21 cellular contexts compared by ENCODE assay signal in genomic region chr2:40896358-40896757, GRCh38.
DNase-seq lines count a peak whose midpoint lies in the region; ATAC-seq and TF ChIP-seq lines count a peak whose summit lies in the region.
"Had no signal": no experiment of that assay in that cellular context is flagged by ENCODE, and none has a peak within 500 bp of the region (broad histone marks: within the 10 kb centered on the region; RNA-seq: fewer than 3 reads in every experiment).

No MANE protein-coding gene starts in this region.

- DNase-seq in NCI-H82 (lab: John Stamatoyannopoulos, UW) (peak; percentile 29), SK-N-DZ (ENCODE audit: low spot score) (peak; percentile 96), NCI-H1694 treated with DMSO at 0.1 percent for 48 hours (lab: John Stamatoyannopoulos, UW) (no peak), SHP77 treated with DMSO at 0.1 percent for 48 hours (lab: John Stamatoyannopoulos, UW) (no peak), body of pancreas (no peak), COR-L47 (lab: John Stamatoyannopoulos, UW) (no peak)
- DNase-seq: 8988T; ACHN; CD4-positive, alpha-beta T cell; CD8-positive, alpha-beta T cell; DMS 273 treated with DMSO at 0.1 percent for 48 hours; DMS153; DMS53; DMS79; DND-41; EL; GDM1 had no signal

- ATAC-seq in SK-N-SH treated with all-trans-retinoic acid at 6 μM for 48 hours (peak; percentile 68; the same call in 2 of the 3 replicates), body of pancreas (no peak)
- ATAC-seq: CD8-positive, alpha-beta T cell; GM12878 had no signal

- H3K4me3 ChIP-seq in body of pancreas, result no peak overlapping the region
- H3K4me3 ChIP-seq: BLaER1 treated with 17β-estradiol and CSF1 and Interleukin-3, amounts not matched to agents 10 nM and 100 nM; GM12878 had no signal

- no peaks in the 10 kb centered on the region for H3K36me3 ChIP-seq in body of pancreas (replicated peaks in 1 of 2; ENCODE audit: insufficient read depth in 1 of 2, low read depth in 2 of 2)
- H3K36me3 ChIP-seq: BLaER1 treated with 17β-estradiol and CSF1 and Interleukin-3, amounts not matched to agents 10 nM and 100 nM had no signal

- no peaks in the 10 kb centered on the region for H3K27me3 ChIP-seq in body of pancreas
- H3K27me3 ChIP-seq: BLaER1 treated with 17β-estradiol and CSF1 and Interleukin-3, amounts not matched to agents 10 nM and 100 nM had no signal

- H3K9me3 ChIP-seq in body of pancreas, result no peaks in the 10 kb centered on the region
- H3K9me3 ChIP-seq: BLaER1 treated with 17β-estradiol and CSF1 and Interleukin-3, amounts not matched to agents 10 nM and 100 nM had no signal

- intact Hi-C loops in body of pancreas (cut with DNase I), result no loop called here

- no peaks in the 10 kb centered on the region for H3K4me1 ChIP-seq in body of pancreas
- H3K4me1 ChIP-seq: BLaER1 treated with 17β-estradiol and CSF1 and Interleukin-3, amounts not matched to agents 10 nM and 100 nM had no signal

- no peak for TF ChIP-seq CTCF in body of pancreas (IDR thresholded peaks at IDR 0.05)

- no peak for TF ChIP-seq POLR2A in body of pancreas (IDR thresholded peaks at IDR 0.05)

- no peak overlapping the region for H3K27ac ChIP-seq in body of pancreas
- H3K27ac ChIP-seq: BLaER1 treated with 17β-estradiol and CSF1 and Interleukin-3, amounts not matched to agents 10 nM and 100 nM; C4-2B had no signal

TF ChIP-seq in SK-N-SH treated with all-trans-retinoic acid at 6 μM for 48 hours, 23 proteins besides CTCF, POLR2A, EP300 and RAD21:
- TF ChIP-seq ZNF70 (CRISPR knock-in tag; IDR thresholded peaks at IDR 0.05) (peak; percentile 80), CSDC2 (CRISPR knock-in tag; IDR thresholded peaks at IDR 0.05) (peak; percentile 72; the same call in 1 of the 2 replicates), OSR1 (CRISPR knock-in tag; IDR thresholded peaks at IDR 0.05) (no peak), BACH2 (CRISPR knock-in tag; IDR thresholded peaks at IDR 0.05; ENCODE audit: borderline replicate concordance) (peak; percentile 56; the same call in 1 of the 2 replicates), PATZ1 (CRISPR knock-in tag; IDR thresholded peaks at IDR 0.05; ENCODE audit: borderline replicate concordance) (peak; percentile 99), PPARA (CRISPR knock-in tag; IDR thresholded peaks at IDR 0.05; ENCODE audit: borderline replicate concordance) (peak; percentile 91), ZNF565 (CRISPR knock-in tag; conservative IDR thresholded peaks at IDR 0.05; ENCODE audit: low read depth) (peak; percentile 96), SNAI2 (CRISPR knock-in tag; IDR thresholded peaks at IDR 0.05) (peak; percentile 98), CREB5 (CRISPR knock-in tag; IDR thresholded peaks at IDR 0.05; ENCODE audit: low read depth) (peak; percentile 99), ZFP30 (CRISPR knock-in tag; IDR thresholded peaks at IDR 0.05) (peak; percentile 72), ARNTL (CRISPR knock-in tag; IDR thresholded peaks at IDR 0.05; ENCODE audit: borderline replicate concordance, low read depth) (peak; percentile 92), ZNF8 (CRISPR knock-in tag; IDR thresholded peaks at IDR 0.05) (peak; percentile 94), ZC3H10 (CRISPR knock-in tag; IDR thresholded peaks at IDR 0.05) (peak; percentile 97), ESRRG (CRISPR knock-in tag; IDR thresholded peaks at IDR 0.05) (peak; percentile 100), TOX (CRISPR knock-in tag; IDR thresholded peaks at IDR 0.05; ENCODE audit: borderline replicate concordance) (no peak), TCF4 (CRISPR knock-in tag; IDR thresholded peaks at IDR 0.05; ENCODE audit: borderline replicate concordance) (peak; percentile 100), RARB (CRISPR knock-in tag; IDR thresholded peaks at IDR 0.05) (no peak; the same call in 1 of the 2 replicates), POU6F1 (CRISPR knock-in tag; IDR thresholded peaks at IDR 0.05; ENCODE audit: borderline replicate concordance, low read depth) (peak; percentile 99; the same call in 1 of the 2 replicates), ISL1 (CRISPR knock-in tag; IDR thresholded peaks at IDR 0.05) (peak; percentile 100), GLIS3 (CRISPR knock-in tag; IDR thresholded peaks at IDR 0.05) (peak; percentile 99), ZFP3 (CRISPR knock-in tag; IDR thresholded peaks at IDR 0.05) (peak; percentile 91)
- TF ChIP-seq, protein P1, sequence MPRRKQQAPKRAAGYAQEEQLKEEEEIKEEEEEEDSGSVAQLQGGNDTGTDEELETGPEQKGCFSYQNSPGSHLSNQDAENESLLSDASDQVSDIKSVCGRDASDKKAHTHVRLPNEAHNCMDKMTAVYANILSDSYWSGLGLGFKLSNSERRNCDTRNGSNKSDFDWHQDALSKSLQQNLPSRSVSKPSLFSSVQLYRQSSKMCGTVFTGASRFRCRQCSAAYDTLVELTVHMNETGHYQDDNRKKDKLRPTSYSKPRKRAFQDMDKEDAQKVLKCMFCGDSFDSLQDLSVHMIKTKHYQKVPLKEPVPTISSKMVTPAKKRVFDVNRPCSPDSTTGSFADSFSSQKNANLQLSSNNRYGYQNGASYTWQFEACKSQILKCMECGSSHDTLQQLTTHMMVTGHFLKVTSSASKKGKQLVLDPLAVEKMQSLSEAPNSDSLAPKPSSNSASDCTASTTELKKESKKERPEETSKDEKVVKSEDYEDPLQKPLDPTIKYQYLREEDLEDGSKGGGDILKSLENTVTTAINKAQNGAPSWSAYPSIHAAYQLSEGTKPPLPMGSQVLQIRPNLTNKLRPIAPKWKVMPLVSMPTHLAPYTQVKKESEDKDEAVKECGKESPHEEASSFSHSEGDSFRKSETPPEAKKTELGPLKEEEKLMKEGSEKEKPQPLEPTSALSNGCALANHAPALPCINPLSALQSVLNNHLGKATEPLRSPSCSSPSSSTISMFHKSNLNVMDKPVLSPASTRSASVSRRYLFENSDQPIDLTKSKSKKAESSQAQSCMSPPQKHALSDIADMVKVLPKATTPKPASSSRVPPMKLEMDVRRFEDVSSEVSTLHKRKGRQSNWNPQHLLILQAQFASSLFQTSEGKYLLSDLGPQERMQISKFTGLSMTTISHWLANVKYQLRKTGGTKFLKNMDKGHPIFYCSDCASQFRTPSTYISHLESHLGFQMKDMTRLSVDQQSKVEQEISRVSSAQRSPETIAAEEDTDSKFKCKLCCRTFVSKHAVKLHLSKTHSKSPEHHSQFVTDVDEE (CRISPR knock-in tag; IDR thresholded peaks at IDR 0.05), result peak; percentile 100
- TF ChIP-seq, protein P2, sequence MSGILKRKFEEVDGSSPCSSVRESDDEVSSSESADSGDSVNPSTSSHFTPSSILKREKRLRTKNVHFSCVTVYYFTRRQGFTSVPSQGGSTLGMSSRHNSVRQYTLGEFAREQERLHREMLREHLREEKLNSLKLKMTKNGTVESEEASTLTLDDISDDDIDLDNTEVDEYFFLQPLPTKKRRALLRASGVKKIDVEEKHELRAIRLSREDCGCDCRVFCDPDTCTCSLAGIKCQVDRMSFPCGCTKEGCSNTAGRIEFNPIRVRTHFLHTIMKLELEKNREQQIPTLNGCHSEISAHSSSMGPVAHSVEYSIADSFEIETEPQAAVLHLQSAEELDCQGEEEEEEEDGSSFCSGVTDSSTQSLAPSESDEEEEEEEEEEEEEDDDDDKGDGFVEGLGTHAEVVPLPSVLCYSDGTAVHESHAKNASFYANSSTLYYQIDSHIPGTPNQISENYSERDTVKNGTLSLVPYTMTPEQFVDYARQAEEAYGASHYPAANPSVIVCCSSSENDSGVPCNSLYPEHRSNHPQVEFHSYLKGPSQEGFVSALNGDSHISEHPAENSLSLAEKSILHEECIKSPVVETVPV (CRISPR knock-in tag; IDR thresholded peaks at IDR 0.05), result peak; percentile 100
TF ChIP-seq in SK-N-SH treated with all-trans-retinoic acid at 6 μM for 48 hours: peak in this region for 20.

Comparison
In these comparisons a context has a peak if more than half of its experiments do, and no peak if none do; other contexts are left out.
1. DNase-seq: peak in NCI-H82 (single experiment) and SK-N-DZ (single experiment); none in NCI-H1694 treated with DMSO at 0.1 percent for 48 hours (single experiment), SHP77 treated with DMSO at 0.1 percent for 48 hours (single experiment), body of pancreas (0 of 4) and COR-L47 (single experiment).